Comparison of ENCODE assay signal across 12 cellular contexts in the genomic region with DNA sequence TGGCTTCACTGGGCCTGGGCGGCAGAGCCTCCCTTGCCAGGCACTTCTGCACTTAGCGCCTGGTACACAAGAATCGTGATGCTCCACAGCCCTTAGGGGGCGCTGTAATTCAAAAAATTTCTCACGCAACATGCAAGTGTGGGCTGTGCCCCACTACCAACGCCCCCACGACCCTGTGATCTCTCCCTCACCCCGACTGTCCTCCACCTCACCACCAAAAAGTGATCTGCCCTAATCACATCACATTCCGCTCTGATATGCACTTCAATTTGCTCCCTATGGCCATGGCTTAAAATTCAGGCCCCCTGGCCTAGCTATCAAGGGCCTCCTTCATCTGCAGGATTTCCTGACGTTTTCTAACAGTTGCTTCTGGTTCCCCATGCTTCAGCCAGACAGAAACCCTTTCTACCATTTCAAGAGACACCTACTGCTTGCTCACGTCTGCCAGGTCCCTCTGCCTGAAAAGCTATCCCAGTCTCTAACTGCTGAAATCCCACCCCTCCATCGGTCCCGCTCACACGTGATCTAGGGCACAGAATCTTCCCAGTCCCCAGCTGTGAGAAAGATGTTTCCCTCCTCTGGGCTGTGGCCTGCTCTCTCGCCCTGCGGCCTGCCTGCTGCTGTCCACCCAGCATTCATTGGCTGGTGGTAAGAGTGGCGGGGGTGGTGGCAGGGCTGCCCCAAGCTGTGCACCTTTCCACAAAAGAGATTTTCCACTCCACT. TPM values are rescaled to one million over a fixed set of nuclear protein-coding genes. Genes with fewer than 3 reads are reported as not detected.
DNase-seq lines count a peak whose midpoint lies in the region; ATAC-seq, FAIRE-seq and TF ChIP-seq lines count a peak whose summit lies in the region.
"Had no signal": no experiment of that assay in that cellular context is flagged by ENCODE, and none has a peak within 500 bp of the region (broad histone marks: within the 10 kb centered on the region; RNA-seq: fewer than 3 reads in every experiment).

No MANE protein-coding gene starts in this region.

- H3K36me3 Mint-ChIP-seq in neural crest cell (ENCODE audit: low read depth) = no peaks in the 10 kb centered on the region
- H3K36me3 Mint-ChIP-seq: natural killer cell had no signal

- H3K4me3 Mint-ChIP-seq in neural crest cell = no peak overlapping the region
- H3K4me3 Mint-ChIP-seq: natural killer cell had no signal

- no peaks in the 10 kb centered on the region for H3K27me3 Mint-ChIP-seq in neural crest cell (ENCODE audit: low read depth)

- H3K9me3 Mint-ChIP-seq in neural crest cell = no peaks in the 10 kb centered on the region
- H3K9me3 Mint-ChIP-seq: natural killer cell had no signal

- H3K36me3 ChIP-seq in KMS-11 (ENCODE audit: insufficient read depth) = no peaks in the 10 kb centered on the region
- no peaks in the 10 kb centered on the region for H3K36me3 ChIP-seq in GM12878 (ENCODE audit: control insufficient read depth in 2 of 2, insufficient read depth in 2 of 2, low read length in 1 of 2)
- H3K36me3 ChIP-seq: upper lobe of left lung had no signal

- H3K79me2 ChIP-seq in KMS-11 (ENCODE audit: insufficient read depth, low read depth) = no peaks in the 10 kb centered on the region
- H3K79me2 ChIP-seq in GM12878 (ENCODE audit: control insufficient read depth, insufficient read depth, low read length) = no peaks in the 10 kb centered on the region

- H3K9me3 ChIP-seq in GM12878 (replicated peaks; ENCODE audit: control insufficient read depth, insufficient read depth, low read length) = no peaks in the 10 kb centered on the region
- H3K9me3 ChIP-seq: upper lobe of left lung had no signal

- H3K4me3 ChIP-seq in KMS-11 (IDR thresholded peaks at IDR 0.05; ENCODE audit: insufficient read depth, low read depth, low read length) (no peak overlapping the region), GM12878 (no peak overlapping the region), dorsolateral prefrontal cortex (no peak overlapping the region)
- H3K4me3 ChIP-seq: upper lobe of left lung had no signal

- SMC1A ChIA-PET in GM12878 (lab: Charles Lee; ENCODE audit: uncharacterized antibody, unreplicated experiment) = no interaction called here

- RAD21 ChIA-PET in GM12878 (lab: Charles Lee; ENCODE audit: unreplicated experiment) = no interaction called here

- no peak overlapping the region for H3K27ac Mint-ChIP-seq in neural crest cell (ENCODE audit: unreplicated experiment)
- H3K27ac Mint-ChIP-seq: natural killer cell had no signal

- no peak for TF ChIP-seq RAD21 in GM12878 (IDR thresholded peaks at IDR 0.05; ENCODE audit: insufficient read depth, low read depth, low read length)

- H3K27ac ChIP-seq in KMS-11 = no peak overlapping the region
- H3K27ac ChIP-seq in GM12878 (ENCODE audit: control insufficient read depth, insufficient read depth) = no peak overlapping the region
- H3K27ac ChIP-seq in dorsolateral prefrontal cortex = no peak overlapping the region
- H3K27ac ChIP-seq: upper lobe of left lung had no signal

- ATAC-seq in GM12878 = peak; percentile 29; the same call in 1 of the 3 replicates
- ATAC-seq in GM21619 (IDR thresholded peaks at IDR 0.05; ENCODE audit: unreplicated experiment) = no peak
- ATAC-seq: natural killer cell had no signal

- no peaks in the 10 kb centered on the region for H4K20me1 ChIP-seq in KMS-11 (ENCODE audit: insufficient read depth)
- no peaks in the 10 kb centered on the region; the same call in 1 of the 2 replicates for H4K20me1 ChIP-seq in GM12878 (ENCODE audit: control insufficient read depth, insufficient read depth)

- FAIRE-seq in GM12878 (lab: Jason Lieb, UNC) = no peak

- intact Hi-C loops in GM12878 (cut with micrococcal nuclease; ENCODE audit: unreplicated experiment) = no loop called here
- intact Hi-C loops in dorsolateral prefrontal cortex (cut with DNase I) = no loop called here

- TF ChIP-seq EP300 in GM12878 (IDR thresholded peaks at IDR 0.05; ENCODE audit: borderline replicate concordance in 1 of 2, control insufficient read depth in 1 of 2, low read depth in 2 of 2, low read length in 2 of 2) = no peak

- no TSS peak for BruUV-seq in GM12878 (replicated peaks; lab: Mats Ljungman, UMichigan)

- H3K27me3 ChIP-seq in KMS-11 (ENCODE audit: insufficient read depth, low read depth) (no peaks in the 10 kb centered on the region), GM12878 (replicated peaks in 1 of 2; ENCODE audit: control insufficient read depth in 2 of 2, insufficient read depth in 2 of 2, low read length in 1 of 2) (no peaks in the 10 kb centered on the region), dorsolateral prefrontal cortex (no peaks in the 10 kb centered on the region)
- H3K27me3 ChIP-seq: upper lobe of left lung had no signal

- DNase-seq in NCI-H748 (lab: John Stamatoyannopoulos, UW; ENCODE audit: unreplicated experiment) = peak; percentile 5
- no peak for DNase-seq in NCI-H748 treated with DMSO at 0.1 percent for 48 hours (lab: John Stamatoyannopoulos, UW)
- no peak for DNase-seq in GM12878 (ENCODE audit: low read depth, low spot score)
- DNase-seq in neural crest cell (ENCODE audit: low read depth, low spot score) = no peak
- DNase-seq in dorsolateral prefrontal cortex = no peak
- DNase-seq in stimulated activated naive CD4-positive, alpha-beta T cell treated with Interleukin-2 at 50 U/mL for 16 hours (lab: John Stamatoyannopoulos, UW) = no peak
- DNase-seq: natural killer cell; NK-92 treated with Interleukin-12 subunit alpha and Interleukin-12 subunit beta, amount 100 ng/mL, for 24 hours; stimulated activated CD4-positive, alpha-beta T cell treated with anti-CD3 and anti-CD28 coated beads, Interleukin-4, amount 100 ng/mL, for 4 hours; upper lobe of left lung had no signal

- TF ChIP-seq POLR2A in GM12878 (IDR thresholded peaks at IDR 0.05; ENCODE audit: low read depth, low read length) = no peak

- no peaks in the 10 kb centered on the region for H3K4me1 ChIP-seq in KMS-11 (ENCODE audit: low read depth, poor library complexity, severe bottlenecking)
- no peaks in the 10 kb centered on the region for H3K4me1 ChIP-seq in GM12878 (ENCODE audit: control insufficient read depth, insufficient read depth, low read length)
- H3K4me1 ChIP-seq: upper lobe of left lung had no signal

- WGBS in GM12878 (ENCODE audit: insufficient coverage, insufficient replicate concordance, low lambda C conversion rate, missing lambda C conversion rate) = 26% methylated on average over 17 of the region's 17 CpGs

- H3K9ac ChIP-seq in KMS-11 = no peak overlapping the region
- H3K9ac ChIP-seq in GM12878 (ENCODE audit: control insufficient read depth, insufficient read depth, low read length) = no peak overlapping the region

- TF ChIP-seq CTCF in KMS-11 (conservative IDR thresholded peaks at IDR 0.05; ENCODE audit: low read depth, low read length) = peak; percentile 62
- TF ChIP-seq CTCF in GM12878 (IDR thresholded peaks at IDR 0.05 in 2 of 3, conservative IDR thresholded peaks at IDR 0.05 in 1 of 3; ENCODE audit: control insufficient read depth in 2 of 3, extremely low read depth in 1 of 3, insufficient read depth in 1 of 3, low read depth in 3 of 3, low read length in 3 of 3) = peak; percentile 17 to 37 (median 35); a peak in 3 of 6 replicates
- peak; percentile 49 for TF ChIP-seq CTCF in neural crest cell (conservative IDR thresholded peaks at IDR 0.05)
- peak in 2 of 56 donors; percentile 9 for TF ChIP-seq CTCF in dorsolateral prefrontal cortex (IDR thresholded peaks at IDR 0.05 in 54 of 56, conservative IDR thresholded peaks at IDR 0.05 in 2 of 56; ENCODE audit: low read depth in 1 of 56, partially characterized antibody in 56 of 56)

- H3K4me1 Mint-ChIP-seq in neural crest cell = peaks cover 5% of the 10 kb centered on the region

- in situ Hi-C loops in GM12878 (cut with MboI) = no loop called here

- POLR2A ChIA-PET in GM12878 (lab: Charles Lee) = no interaction called here

- H2AFZ ChIP-seq in KMS-11 (ENCODE audit: low read depth) (no peak overlapping the region), GM12878 (ENCODE audit: control insufficient read depth, low read depth, low read length) (no peak overlapping the region)

- H3K4me2 ChIP-seq in KMS-11 (no peak overlapping the region), GM12878 (ENCODE audit: control insufficient read depth, insufficient read depth) (no peak overlapping the region)

- CTCF ChIA-PET in GM12878 (lab: Yijun Ruan, JAX) = interaction anchor here (0.6 to 1.4 kb wide), 2 partner anchors 24 kb away, joined by 3 to 4 read pairs; no protein-coding TSS in a partner anchor

RNA-seq across cellular contexts. Expression of a gene that starts 27.9 kb away (rescaled TPM):
- total RNA-seq in GM12878 (2013; cell fraction: nucleolus; rRNA removed) = 16.4 and 17.5 TPM in 2 replicates
- total RNA-seq in GM12878 (2014; rRNA removed) (11.0 and 12.9 TPM in 2 replicates), GM12878 (2014; rRNA removed; fragmentation: Illumina TruSeq; extraction: Trizol) (4.9 and 5.5 TPM in 2 replicates), GM12878 (2021) (20.8 and 21.2 TPM in 2 replicates), neural crest cell (0.61 and 0.77 TPM in 2 replicates), dorsolateral prefrontal cortex (10 to 100 TPM in 113 of 120 experiments, 1 to 10 TPM in 7; 8.2 to 56.1 (median 22.8) TPM)
- 3.9 TPM for polyA plus RNA-seq in GM12878 (2011; ENCODE audit: low read depth)
- polyA plus RNA-seq in GM12878 (2011; rRNA removed) (0.17 and 0.56 TPM in 2 replicates), GM12878 (2014; fragmentation: Illumina TruSeq; extraction: Trizol) (7.1 and 9.3 TPM in 2 replicates), GM12878 (2014; fragmentation: Nextera tagmentation; extraction: Ambion mirVana) (1 to 10 TPM; 4.3 to 7.4 TPM), GM12878 (2014; rRNA removed) (12.2 and 15.4 TPM in 2 replicates), GM12878 (2016; fragmentation: Nextera tagmentation; extraction: Ambion mirVana) (1 to 10 TPM; 6.8 to 7.4 TPM)
- polyA plus RNA-seq in GM12878 (2011; cell fraction: cytosol; rRNA removed) = 0.31 and 0.67 TPM in 2 replicates
- polyA plus RNA-seq in GM12878 (2011; cell fraction: nucleus; rRNA removed) = 0.88 and 1.3 TPM in 2 replicates
- 4.3 and 11.6 TPM in 2 replicates for polyA plus RNA-seq in GM12878 (2012)
- polyA minus RNA-seq in GM12878 (2011; rRNA and poly(A)+ RNA removed) = 0.44 and 2.3 TPM in 2 replicates
- 0.40 and 0.62 TPM in 2 replicates for polyA minus RNA-seq in GM12878 (2011; cell fraction: cytosol; rRNA and poly(A)+ RNA removed)
- 0.12 and 0.19 TPM in 2 replicates for polyA minus RNA-seq in GM12878 (2011; cell fraction: nucleus; rRNA and poly(A)+ RNA removed)
